ENCODE assay signal across 8 cellular contexts in the genomic region with DNA sequence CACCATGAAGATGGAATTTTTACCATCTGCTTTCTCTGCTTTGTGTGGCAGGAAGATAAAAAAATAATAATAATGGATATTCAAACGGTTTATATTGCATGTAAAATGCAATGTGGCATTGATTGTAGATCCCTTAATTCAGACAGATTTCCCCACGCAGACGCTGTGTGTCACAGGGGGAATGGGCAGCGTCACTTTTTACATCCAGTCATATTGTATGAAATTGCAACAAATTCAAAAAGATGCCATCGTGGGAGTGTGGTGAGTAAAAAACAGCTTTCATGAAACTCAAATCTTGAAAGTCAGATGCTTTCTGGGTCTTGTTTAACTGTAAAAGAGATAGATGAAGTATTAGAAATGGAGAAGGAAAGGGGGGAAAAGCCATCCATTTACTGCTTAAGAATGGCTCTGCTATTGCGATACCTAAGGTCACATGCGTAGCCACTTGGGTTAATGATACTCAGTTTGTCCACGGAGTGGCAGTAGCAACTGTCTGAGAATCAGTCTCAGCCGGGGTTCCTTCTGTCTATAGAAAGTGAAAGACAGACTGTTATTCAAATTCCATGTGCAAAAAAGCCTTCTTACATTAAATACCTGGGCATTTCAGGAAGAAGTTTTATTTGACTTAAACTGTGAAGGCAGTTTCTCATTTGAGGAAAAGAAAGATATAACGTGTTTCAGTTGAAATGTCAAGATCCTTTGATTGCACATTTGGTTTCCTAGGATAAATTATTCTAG. TPM values are rescaled to one million over a fixed set of nuclear protein-coding genes. Genes with fewer than 3 reads are reported as not detected.
A peak's percentile ranks its signal among the peaks of the same experiment; 100 is the strongest.
DNase-seq lines count a peak whose midpoint lies in the region; ATAC-seq and TF ChIP-seq lines count a peak whose summit lies in the region.

No MANE protein-coding gene starts in this region.

- intact Hi-C loops in IMR-90 (cut with micrococcal nuclease) = loop anchor here (1.0 to 10.0 kb wide), 5 partner anchors 41 to 615 kb away; a partner anchor contains a TSS
- intact Hi-C loops in heart right ventricle (cut with DNase I) = loop anchor here in 9 of 10 donors (1.0 to 10.0 kb wide), 13 partner anchors 55 to 625 kb away; a partner anchor contains a TSS
- intact Hi-C loops in psoas muscle (cut with DNase I) = loop anchor here (2.0 to 10.0 kb wide), 5 partner anchors 42 to 617 kb away; no protein-coding TSS in a partner anchor

- H3K79me1 ChIP-seq in IMR-90 (ENCODE audit: low read depth in 1 of 2, low read length in 2 of 2) = peaks cover 9 to 22% of the 10 kb centered on the region in 2 experiments; a peak in 2 of 4 replicates

- H4K8ac ChIP-seq in IMR-90 (ENCODE audit: low read depth in 2 of 2, low read length in 2 of 2) = peak overlapping the region; percentile 50 to 65; a peak in 2 of 4 replicates

- peaks cover 56% of the 10 kb centered on the region for H3K4me1 Mint-ChIP-seq in activated naive CD8-positive, alpha-beta T cell treated with anti-CD3 and anti-CD28 coated beads, Interleukin-2, amount 50 U/mL, for 24 hours

- H3K36me3 Mint-ChIP-seq in activated naive CD8-positive, alpha-beta T cell treated with anti-CD3 and anti-CD28 coated beads, Interleukin-2, amount 50 U/mL, for 24 hours (ENCODE audit: low read depth) = peaks cover 2% of the 10 kb centered on the region

- no peaks in the 10 kb centered on the region for H3K36me3 ChIP-seq in IMR-90 (ENCODE audit: control insufficient read depth, insufficient read depth, low read length)
- H3K36me3 ChIP-seq in heart right ventricle = no peaks in the 10 kb centered on the region
- peaks cover 0 to 3% of the 10 kb centered on the region in 2 donors for H3K36me3 ChIP-seq in psoas muscle (ENCODE audit: insufficient read depth in 1 of 2, low read depth in 1 of 2)

- TF ChIP-seq RAD21 in IMR-90 (IDR thresholded peaks at IDR 0.05; ENCODE audit: low read length) = peak; percentile 91

- DNase-seq in GF-D8 (lab: John Stamatoyannopoulos, UW) (peak; percentile 58), IMR-90 (peak; percentile 89), SIG-M5 (lab: John Stamatoyannopoulos, UW) (peak; percentile 22), heart right ventricle (peak in 1 of 2 donors; percentile 74), psoas muscle (no peak), NCI-H187 treated with DMSO at 0.1 percent for 48 hours (lab: John Stamatoyannopoulos, UW) (no peak)
- peak; percentile 46 for DNase-seq in activated naive CD8-positive, alpha-beta T cell treated with anti-CD3 and anti-CD28 coated beads, Interleukin-2, amount 50 U/mL, for 24 hours

- H3K4me1 ChIP-seq in IMR-90 (ENCODE audit: control insufficient read depth, insufficient read depth, low read length) (peaks cover 22% of the 10 kb centered on the region), heart right ventricle (peaks cover 0 to 44% (median 31%) of the 10 kb centered on the region in 9 donors), psoas muscle (peaks cover 31% of the 10 kb centered on the region)

- peak overlapping the region; percentile 52; the same call in 1 of the 2 replicates for H3K18ac ChIP-seq in IMR-90 (ENCODE audit: low read depth, low read length)

- H2BK5ac ChIP-seq in IMR-90 (ENCODE audit: low read depth, low read length, poor library complexity, severe bottlenecking) = peak overlapping the region; percentile 97

- POLR2A ChIA-PET in IMR-90 (lab: Charles Lee; ENCODE audit: unreplicated experiment) = no interaction called here

- peak overlapping the region; percentile 98 for H3K4me2 ChIP-seq in IMR-90 (ENCODE audit: low read depth, low read length)

- H2BK20ac ChIP-seq in IMR-90 (ENCODE audit: low read depth, low read length) = peak overlapping the region; percentile 64; the same call in 1 of the 2 replicates

- peak; percentile 96 for ATAC-seq in GM21576 (IDR thresholded peaks at IDR 0.05; ENCODE audit: unreplicated experiment)
- ATAC-seq in IMR-90 (ENCODE audit: low read depth) = peak; percentile 80
- ATAC-seq in activated naive CD8-positive, alpha-beta T cell treated with anti-CD3 and anti-CD28 coated beads, Interleukin-2, amount 50 U/mL, for 24 hours = peak; percentile 89
- peak; percentile 81 to 95 (median 92) for ATAC-seq in heart right ventricle
- peak; percentile 80 to 90 (median 88) for ATAC-seq in psoas muscle

- H2BK15ac ChIP-seq in IMR-90 (ENCODE audit: low read depth, low read length) = peak overlapping the region; percentile 40; the same call in 2 of the 3 replicates

- H4K5ac ChIP-seq in IMR-90 (ENCODE audit: low read depth, low read length) = peak overlapping the region; percentile 29; the same call in 1 of the 2 replicates

- H3K27me3 ChIP-seq in IMR-90 (ENCODE audit: control insufficient read depth, insufficient read depth, low read length) (no peaks in the 10 kb centered on the region), heart right ventricle (no peaks in the 10 kb centered on the region), psoas muscle (ENCODE audit: insufficient read depth in 3 of 3, low read length in 2 of 3) (no peaks in the 10 kb centered on the region)

- H3K27ac Mint-ChIP-seq in activated naive CD8-positive, alpha-beta T cell treated with anti-CD3 and anti-CD28 coated beads, Interleukin-2, amount 50 U/mL, for 24 hours = peak overlapping the region; percentile 66

- TF ChIP-seq POLR2A in IMR-90 (IDR thresholded peaks at IDR 0.05; ENCODE audit: low read depth, low read length) = peak; percentile 39; the same call in 1 of the 2 replicates

- H3K4me3 ChIP-seq in IMR-90 (ENCODE audit: insufficient read depth, low read depth, low read length) = peak overlapping the region; percentile 46; the same call in 1 of the 2 replicates
- H3K4me3 ChIP-seq in heart right ventricle = peak overlapping the region in 7 of 10 donors; percentile 6 to 48 (median 33)
- H3K4me3 ChIP-seq in psoas muscle = peak overlapping the region; percentile 51

- peak overlapping the region; percentile 97 for H2BK120ac ChIP-seq in IMR-90 (ENCODE audit: low read depth, low read length)

- peak overlapping the region; percentile 68; the same call in 1 of the 2 replicates for H3K14ac ChIP-seq in IMR-90 (replicated peaks; ENCODE audit: low read depth, low read length)

- in situ Hi-C loops in IMR-90 (cut with MboI; ENCODE audit: low sequenced_read_pairs) = loop anchor here (25.0 kb wide), 2 partner anchors 432 to 607 kb away; no protein-coding TSS in a partner anchor

- H2AK5ac ChIP-seq in IMR-90 (ENCODE audit: low read depth, low read length) = peak overlapping the region; percentile 12; the same call in 1 of the 2 replicates

- no peaks in the 10 kb centered on the region for H4K20me1 ChIP-seq in IMR-90 (ENCODE audit: insufficient read depth, low read length)

- dilution Hi-C loops in IMR-90 (cut with HindIII; ENCODE audit: low sequenced_read_pairs, unreplicated experiment) = no loop called here

- H3K27ac ChIP-seq in IMR-90 (ENCODE audit: insufficient read depth, low read length) = peak overlapping the region; percentile 10; the same call in 1 of the 2 replicates
- H3K27ac ChIP-seq in heart right ventricle = peak overlapping the region in 6 of 10 donors; percentile 8 to 70 (median 51)
- peak overlapping the region; percentile 95 for H3K27ac ChIP-seq in psoas muscle

- no TSS peak for BruUV-seq in IMR-90 (replicated peaks; lab: Mats Ljungman, UMichigan)

- peaks cover 12% of the 10 kb centered on the region for H3K9me1 ChIP-seq in IMR-90 (ENCODE audit: insufficient read depth, low read length)

- peak overlapping the region; percentile 56 for H3K4ac ChIP-seq in IMR-90 (ENCODE audit: low read depth, low read length)

- CTCF ChIA-PET in IMR-90 (lab: Yijun Ruan, JAX) = interaction anchor here (0.7 to 1.8 kb wide), 5 partner anchors 34 to 609 kb away, joined by 3 to 8 read pairs (median 5); no protein-coding TSS in a partner anchor

- H2AK9ac ChIP-seq in IMR-90 (replicated peaks; ENCODE audit: low read depth, low read length, poor library complexity) = no peak overlapping the region

- H3K23ac ChIP-seq in IMR-90 (ENCODE audit: low read depth, low read length) = peak overlapping the region; percentile 27; the same call in 1 of the 2 replicates

- H3K4me3 Mint-ChIP-seq in activated naive CD8-positive, alpha-beta T cell treated with anti-CD3 and anti-CD28 coated beads, Interleukin-2, amount 50 U/mL, for 24 hours = peak overlapping the region; percentile 61

- no peaks in the 10 kb centered on the region for H3K9me3 ChIP-seq in IMR-90 (ENCODE audit: control insufficient read depth, insufficient read depth, low read length)
- no peaks in the 10 kb centered on the region for H3K9me3 ChIP-seq in heart right ventricle
- no peaks in the 10 kb centered on the region for H3K9me3 ChIP-seq in psoas muscle

- no peaks in the 10 kb centered on the region for H3K27me3 Mint-ChIP-seq in activated naive CD8-positive, alpha-beta T cell treated with anti-CD3 and anti-CD28 coated beads, Interleukin-2, amount 50 U/mL, for 24 hours

- peak overlapping the region; percentile 54; the same call in 1 of the 2 replicates for H4K91ac ChIP-seq in IMR-90 (ENCODE audit: insufficient read depth, low read depth, low read length)

- no peak overlapping the region for H2AFZ ChIP-seq in IMR-90 (replicated peaks; ENCODE audit: low read length, poor library complexity)

- WGBS in IMR-90 (ENCODE audit: extremely low coverage in 2 of 2, insufficient read length in 1 of 2), 2 experiments = no CpG with 5 or more reads among the region's 10 CpGs
- WGBS in heart right ventricle, 2 donors = 49 to 52% methylated on average over 10 of the region's 10 CpGs
- 35 to 37% (median 37%) methylated on average over 10 of the region's 10 CpGs for WGBS in psoas muscle, 3 donors

- peak; percentile 84 for TF ChIP-seq CTCF in IMR-90 (conservative IDR thresholded peaks at IDR 0.05; ENCODE audit: low read depth, low read length)
- TF ChIP-seq CTCF in heart right ventricle (IDR thresholded peaks at IDR 0.05) = peak; percentile 63 to 89 (median 75)
- peak; percentile 77 for TF ChIP-seq CTCF in psoas muscle (IDR thresholded peaks at IDR 0.05)

- H3K9ac ChIP-seq in IMR-90 (ENCODE audit: low read depth, low read length) = peak overlapping the region; percentile 80; the same call in 1 of the 2 replicates

- peak overlapping the region; percentile 92 for H3K56ac ChIP-seq in IMR-90 (ENCODE audit: extremely low read depth, insufficient read depth, low read length)

- H3K9me3 Mint-ChIP-seq in activated naive CD8-positive, alpha-beta T cell treated with anti-CD3 and anti-CD28 coated beads, Interleukin-2, amount 50 U/mL, for 24 hours = no peaks in the 10 kb centered on the region

RNA-seq across cellular contexts. Expression of a gene that starts 28.5 kb away (rescaled TPM):
- 14.2 and 21.1 TPM in 2 replicates for total RNA-seq in IMR-90 (2012; rRNA removed)
- 12.0 and 14.8 TPM in 2 replicates for polyA plus RNA-seq in IMR-90 (2012; rRNA removed)
- 9.0 and 13.6 TPM in 2 replicates for polyA plus RNA-seq in IMR-90 (2012; cell fraction: cytosol; rRNA removed)
- polyA plus RNA-seq in IMR-90 (2012; cell fraction: nucleus; rRNA removed; ENCODE audit: low replicate concordance) = 7.5 and 11.5 TPM in 2 replicates
- total RNA-seq in heart right ventricle = 10 to 100 TPM in 8 of 10 donors, 1 to 10 TPM in 2; 8.8 to 17.2 (median 13.5) TPM
- polyA plus RNA-seq in heart right ventricle = 1 to 10 TPM; 4.8 to 8.3 TPM
- 10 to 100 TPM in 2 of 4 donors, 1 to 10 TPM in 2; 8.6 to 15.2 (median 10.5) TPM for total RNA-seq in psoas muscle
- 10 to 100 TPM in 1 of 3 donors, 1 to 10 TPM in 2; 6.3 to 12.7 (median 8.7) TPM for polyA plus RNA-seq in psoas muscle

RNA-seq across cellular contexts. Expression of a gene that starts 28.7 kb away (rescaled TPM):
- 28.1 and 31.4 TPM in 2 replicates for total RNA-seq in IMR-90 (2012; rRNA removed)
- polyA plus RNA-seq in IMR-90 (2012; rRNA removed) = 9.9 and 11.1 TPM in 2 replicates
- polyA plus RNA-seq in IMR-90 (2012; cell fraction: cytosol; rRNA removed) = 5.4 and 7.0 TPM in 2 replicates
- 7.2 and 16.3 TPM in 2 replicates for polyA plus RNA-seq in IMR-90 (2012; cell fraction: nucleus; rRNA removed; ENCODE audit: low replicate concordance)
- total RNA-seq in heart right ventricle = 10 to 100 TPM; 12.4 to 20.5 (median 14.1) TPM
- polyA plus RNA-seq in heart right ventricle = 10 to 100 TPM in 1 of 2 donors, 1 to 10 TPM in 1; 7.5 to 11.1 TPM
- total RNA-seq in psoas muscle = 10 to 100 TPM; 14.0 to 20.2 (median 17.8) TPM
- 10 to 100 TPM in 2 of 3 donors, 1 to 10 TPM in 1; 8.2 to 20.2 (median 11.1) TPM for polyA plus RNA-seq in psoas muscle

Comparison
In these comparisons a context has a peak if more than half of its experiments do, and no peak if none do; other contexts are left out.
1. DNase-seq: peak in GF-D8 (single experiment), IMR-90 (single experiment), SIG-M5 (single experiment) and activated naive CD8-positive, alpha-beta T cell treated with anti-CD3 and anti-CD28 coated beads, Interleukin-2, amount 50 U/mL, for 24 hours (single experiment); none in psoas muscle (0 of 2) and NCI-H187 treated with DMSO at 0.1 percent for 48 hours (single experiment).
2. H3K27ac ChIP-seq: peak in every context shown above with its lines; median percentile 95 in psoas muscle; 51 in heart right ventricle; 10 in IMR-90.
3. Peak in every context shown above with its lines, with median percentiles within 50 percentile points of each other: ATAC-seq, H3K4me3 ChIP-seq and CTCF ChIP-seq.